23 cellular contexts compared by ENCODE assay signal in the genomic region with DNA sequence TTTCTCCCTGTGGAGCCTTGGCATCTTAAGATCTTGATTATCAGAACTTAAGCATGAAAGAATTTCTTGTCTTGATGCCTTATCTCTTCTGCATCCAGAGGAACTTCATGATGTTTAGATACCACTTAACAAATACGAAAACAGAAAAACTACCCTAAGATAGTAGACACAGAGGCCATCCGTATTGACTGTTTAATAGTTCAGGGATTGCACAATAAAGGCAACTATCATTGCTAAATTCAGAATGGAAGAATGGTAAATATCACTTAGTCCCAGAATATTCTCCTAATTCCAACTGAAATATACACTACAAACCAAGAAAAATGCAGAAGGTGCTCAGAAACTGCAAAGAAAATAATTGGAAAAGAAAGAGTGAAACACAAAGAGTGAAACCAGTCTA.
"Had no signal": no experiment of that assay in that cellular context is flagged by ENCODE, and none has a peak within 500 bp of the region (broad histone marks: within the 10 kb centered on the region; RNA-seq: fewer than 3 reads in every experiment).

No MANE protein-coding gene starts in this region.

- H3K27ac ChIP-seq: dorsolateral prefrontal cortex, foreskin keratinocyte, ovary, psoas muscle, skin epidermis, spleen, testis, tibial artery, upper lobe of left lung had no signal

- H3K36me3 ChIP-seq: ovary, spleen, tibial artery, upper lobe of left lung had no signal

- H3K4me3 ChIP-seq: dorsolateral prefrontal cortex, ovary, psoas muscle, skin epidermis, spleen, testis, tibial artery, upper lobe of left lung had no signal

- ATAC-seq: foreskin keratinocyte; naive thymus-derived CD8-positive, alpha-beta T cell; psoas muscle; right cardiac atrium; stimulated activated memory B cell treated with anti-CD40 and anti-IgM and Interleukin-4, amounts not matched to agents 10 μg/mL and 1 μg/mL and 100 μg/mL, for 72 hours; stimulated activated naive CD8-positive, alpha-beta T cell treated with anti-CD3 and anti-CD28 coated beads, Interleukin-15, Interleukin-2, amounts not matched to agents 100 U/mL and 50 U/mL, for 24 hours had no signal

- H3K4me1 ChIP-seq: foreskin keratinocyte, psoas muscle, spleen, testis, tibial artery, upper lobe of left lung had no signal

- H3K27me3 ChIP-seq: dorsolateral prefrontal cortex, foreskin keratinocyte, ovary, spleen, testis, tibial artery, upper lobe of left lung had no signal

- H3K9me3 ChIP-seq: ovary, psoas muscle, spleen, testis, tibial artery, upper lobe of left lung had no signal

- DNase-seq: dorsolateral prefrontal cortex; effector CD4-positive, alpha-beta T cell; foreskin keratinocyte; hypothalamus; immature natural killer cell; islet precursor cell; naive thymus-derived CD8-positive, alpha-beta T cell; occipital lobe; ovary; posterior cingulate gyrus; psoas muscle; right cardiac atrium; spleen; stimulated activated CD4-positive, alpha-beta T cell treated with anti-CD3 and anti-CD28 coated beads, Interleukin-4, amount 100 ng/mL, for 4 hours; stimulated activated naive CD8-positive, alpha-beta T cell treated with anti-CD3 and anti-CD28 coated beads, Interleukin-15, Interleukin-2, amounts not matched to agents 100 U/mL and 50 U/mL, for 24 hours; substantia nigra; testis; tibial artery; upper lobe of left lung had no signal

- FAIRE-seq: colon, urothelium cell line had no signal
